Comparison of ENCODE assay signal across 1 cellular context in the genomic region with DNA sequence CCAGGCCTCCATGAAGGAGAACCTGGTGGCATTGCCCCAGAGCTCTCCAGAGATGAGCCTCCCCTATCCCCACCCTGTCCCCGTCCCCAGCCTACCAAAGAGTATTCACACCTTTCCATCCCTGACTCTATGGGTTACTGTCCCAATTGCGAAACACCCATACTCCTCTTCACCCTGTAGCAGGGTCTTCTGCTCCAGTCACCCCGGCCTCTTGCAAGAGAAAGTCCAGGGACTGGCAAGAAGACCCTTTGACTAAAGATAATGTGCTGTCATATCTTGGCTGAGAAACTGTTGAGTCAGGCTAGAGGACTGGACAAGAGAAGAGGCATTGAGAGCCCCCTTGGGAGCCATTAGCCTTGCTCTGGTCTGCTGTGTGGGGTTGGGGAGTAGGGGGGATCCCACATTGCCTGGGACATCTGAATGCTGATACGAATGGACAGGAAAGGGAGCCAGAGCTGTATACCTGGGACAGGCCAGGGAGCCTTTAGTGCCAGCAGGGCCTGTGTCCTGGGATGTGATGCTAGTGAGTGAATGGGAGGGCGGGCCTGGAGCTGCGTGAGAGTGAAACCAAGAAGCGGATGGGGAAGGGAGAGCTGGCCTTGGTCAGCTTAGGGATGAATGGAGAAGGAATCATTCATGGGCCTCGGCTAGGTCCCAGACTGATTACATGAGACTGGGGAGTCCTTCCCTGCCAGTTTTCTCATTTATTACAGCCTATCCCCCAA.
TF ChIP-seq lines count a peak whose summit lies in the region.

No MANE protein-coding gene starts in this region.

TF ChIP-seq in HepG2, 621 proteins besides CTCF, POLR2A, EP300 and RAD21:
- TF ChIP-seq CEBPB (IDR thresholded peaks at IDR 0.05; ENCODE audit: borderline replicate concordance, low read depth, low read length), result peak; percentile 18; the same call in 1 of the 2 replicates
- TF ChIP-seq, protein P1, sequence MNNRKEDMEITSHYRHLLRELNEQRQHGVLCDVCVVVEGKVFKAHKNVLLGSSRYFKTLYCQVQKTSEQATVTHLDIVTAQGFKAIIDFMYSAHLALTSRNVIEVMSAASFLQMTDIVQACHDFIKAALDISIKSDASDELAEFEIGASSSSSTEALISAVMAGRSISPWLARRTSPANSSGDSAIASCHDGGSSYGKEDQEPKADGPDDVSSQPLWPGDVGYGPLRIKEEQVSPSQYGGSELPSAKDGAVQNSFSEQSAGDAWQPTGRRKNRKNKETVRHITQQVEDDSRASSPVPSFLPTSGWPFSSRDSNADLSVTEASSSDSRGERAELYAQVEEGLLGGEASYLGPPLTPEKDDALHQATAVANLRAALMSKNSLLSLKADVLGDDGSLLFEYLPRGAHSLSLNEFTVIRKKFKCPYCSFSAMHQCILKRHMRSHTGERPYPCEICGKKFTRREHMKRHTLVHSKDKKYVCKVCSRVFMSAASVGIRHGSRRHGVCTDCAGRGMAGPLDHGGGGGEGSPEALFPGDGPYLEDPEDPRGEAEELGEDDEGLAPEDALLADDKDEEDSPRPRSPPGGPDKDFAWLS (CRISPR knock-in tag; IDR thresholded peaks at IDR 0.05; ENCODE audit: borderline replicate concordance), result no peak
TF ChIP-seq in HepG2: peak in this region for 1.
